ENCODE assay signal across 19 cellular contexts in genomic region chr17:82967268-82968032, GRCh38.
A peak's percentile ranks its signal among the peaks of the same experiment; 100 is the strongest.
DNase-seq lines count a peak whose midpoint lies in the region; ATAC-seq, FAIRE-seq and TF ChIP-seq lines count a peak whose summit lies in the region.
"Had no signal": no experiment of that assay in that cellular context is flagged by ENCODE, and none has a peak within 500 bp of the region (broad histone marks: within the 10 kb centered on the region; RNA-seq: fewer than 3 reads in every experiment).

No MANE protein-coding gene starts in this region.

- no peak overlapping the region for H2BK15ac ChIP-seq in H9 (ENCODE audit: low read depth, low read length)

- no peaks in the 10 kb centered on the region for H3K9me3 ChIP-seq in H9 (ENCODE audit: control insufficient read depth, low read depth, low read length)
- H3K9me3 ChIP-seq in WERI-Rb-1 (ENCODE audit: severe bottlenecking), result peaks cover 2% of the 10 kb centered on the region
- no peaks in the 10 kb centered on the region for H3K9me3 ChIP-seq in upper lobe of right lung

- H3K27ac ChIP-seq in H9 (ENCODE audit: insufficient read length, low read depth, low read length), result no peak overlapping the region
- H3K27ac ChIP-seq in WERI-Rb-1, result no peak overlapping the region
- H3K27ac ChIP-seq in upper lobe of right lung, result no peak overlapping the region

- H4K91ac ChIP-seq in H9 (ENCODE audit: insufficient read length, low read depth, low read length), result no peak overlapping the region

- H3K23me2 ChIP-seq in H9 (ENCODE audit: insufficient read length, low read depth, low read length, poor library complexity, severe bottlenecking), result peaks cover 6% of the 10 kb centered on the region

- H2AFZ ChIP-seq in H9 (ENCODE audit: low read length), result no peak overlapping the region

- H2BK12ac ChIP-seq in H9 (ENCODE audit: insufficient read length, low read depth, low read length), result no peak overlapping the region

- no peak overlapping the region for H4K8ac ChIP-seq in H9 (replicated peaks; ENCODE audit: insufficient read length, low read depth, low read length)

- H3K9ac ChIP-seq in H9 (ENCODE audit: extremely low read depth, insufficient read length, low read length), result no peak overlapping the region

- no peaks in the 10 kb centered on the region for H3K27me3 ChIP-seq in H9 (ENCODE audit: insufficient read depth, low read length)
- no peaks in the 10 kb centered on the region for H3K27me3 ChIP-seq in WERI-Rb-1 (ENCODE audit: insufficient read depth, low read depth, severe bottlenecking)
- no peaks in the 10 kb centered on the region for H3K27me3 ChIP-seq in upper lobe of right lung

- no peak overlapping the region for H3K18ac ChIP-seq in H9 (ENCODE audit: insufficient read length, low read depth, low read length)

- H2BK20ac ChIP-seq in H9 (ENCODE audit: low read depth, low read length, poor library complexity, severe bottlenecking), result no peak overlapping the region

- peaks cover 2 to 6% of the 10 kb centered on the region in 2 experiments; a peak in 4 of 5 replicates for H3K9me3 Mint-ChIP-seq in H9
- peaks cover 18% of the 10 kb centered on the region for H3K9me3 Mint-ChIP-seq in glutamatergic neuron (ENCODE audit: unreplicated experiment)
- H3K9me3 Mint-ChIP-seq in effector memory CD8-positive, alpha-beta T cell, result no peaks in the 10 kb centered on the region
- H3K9me3 Mint-ChIP-seq: CD8-positive, alpha-beta memory T cell had no signal

- H4K20me1 ChIP-seq in H9 (ENCODE audit: control insufficient read depth, insufficient read depth, insufficient read length), result no peaks in the 10 kb centered on the region

- no peaks in the 10 kb centered on the region for H3K4me1 ChIP-seq in H9 (ENCODE audit: insufficient read depth, low read length)
- H3K4me1 ChIP-seq in upper lobe of right lung, result peaks cover 11% of the 10 kb centered on the region

- ATAC-seq in upper lobe of right lung, result no peak
- ATAC-seq in GM18519 (IDR thresholded peaks at IDR 0.05; ENCODE audit: low FRiP score, unreplicated experiment), result no peak
- ATAC-seq in effector memory CD8-positive, alpha-beta T cell (replicated peaks), result no peak
- ATAC-seq: K562 had no signal

- H3K79me2 ChIP-seq in H9 (ENCODE audit: insufficient read depth, low read length), result no peaks in the 10 kb centered on the region

- H3K4me3 Mint-ChIP-seq in H9, result no peak overlapping the region
- peak overlapping the region; percentile 34 for H3K4me3 Mint-ChIP-seq in glutamatergic neuron (ENCODE audit: unreplicated experiment)
- no peak overlapping the region for H3K4me3 Mint-ChIP-seq in effector memory CD8-positive, alpha-beta T cell
- H3K4me3 Mint-ChIP-seq: CD8-positive, alpha-beta memory T cell had no signal

- H3K36me3 ChIP-seq in WERI-Rb-1 (no peaks in the 10 kb centered on the region), upper lobe of right lung (no peaks in the 10 kb centered on the region)

- peaks cover 5 to 9% of the 10 kb centered on the region in 2 experiments for H3K4me1 Mint-ChIP-seq in H9
- peaks cover 17% of the 10 kb centered on the region for H3K4me1 Mint-ChIP-seq in glutamatergic neuron (ENCODE audit: low read depth, unreplicated experiment)
- peaks cover 0 to 6% of the 10 kb centered on the region in 2 donors for H3K4me1 Mint-ChIP-seq in effector memory CD8-positive, alpha-beta T cell (ENCODE audit: low read depth in 2 of 2)

- no peak for TF ChIP-seq CTCF in H9 (conservative IDR thresholded peaks at IDR 0.05)
- TF ChIP-seq CTCF in WERI-Rb-1 (IDR thresholded peaks at IDR 0.05; ENCODE audit: low read depth, low read length), result no peak
- no peak for TF ChIP-seq CTCF in glutamatergic neuron (IDR thresholded peaks at IDR 0.05; ENCODE audit: partially characterized antibody, unreplicated experiment)
- TF ChIP-seq CTCF in upper lobe of right lung (IDR thresholded peaks at IDR 0.05), result no peak

- no peak overlapping the region for H2AK5ac ChIP-seq in H9 (ENCODE audit: insufficient read length, low read length)

- H3K14ac ChIP-seq in H9 (ENCODE audit: insufficient read depth, low read length), result no peak overlapping the region

- H3K23ac ChIP-seq in H9 (ENCODE audit: insufficient read length, low read depth, low read length), result no peak overlapping the region

- intact Hi-C loops in upper lobe of right lung (cut with DNase I), result no loop called here

- H3K36me3 Mint-ChIP-seq in H9 (ENCODE audit: insufficient read depth in 1 of 3, low read depth in 3 of 3) (peaks cover 0 to 5% (median 2%) of the 10 kb centered on the region in 3 experiments; a peak in 3 of 7 replicates), glutamatergic neuron (ENCODE audit: unreplicated experiment) (peaks cover 6% of the 10 kb centered on the region)
- H3K36me3 Mint-ChIP-seq in effector memory CD8-positive, alpha-beta T cell (ENCODE audit: insufficient read depth), result no peaks in the 10 kb centered on the region

- H3K79me1 ChIP-seq in H9 (ENCODE audit: insufficient read depth, low read depth, low read length, poor library complexity, severe bottlenecking), result no peaks in the 10 kb centered on the region

- H3K27me3 Mint-ChIP-seq in H9 (ENCODE audit: low read depth) (no peaks in the 10 kb centered on the region), glutamatergic neuron (ENCODE audit: unreplicated experiment) (peaks cover 10% of the 10 kb centered on the region)
- H3K27me3 Mint-ChIP-seq in effector memory CD8-positive, alpha-beta T cell, result no peaks in the 10 kb centered on the region
- H3K27me3 Mint-ChIP-seq: CD8-positive, alpha-beta memory T cell had no signal

- no peak overlapping the region for H3K4me2 ChIP-seq in H9 (ENCODE audit: insufficient read depth, insufficient read length, low read length)

- no peak for FAIRE-seq in RCC 7860 (lab: Jason Lieb, UNC)
- FAIRE-seq: D721Med, G401.6, K562 had no signal

- H3K4ac ChIP-seq in H9 (ENCODE audit: low read depth, low read length), result no peak overlapping the region

- H3K4me3 ChIP-seq in WERI-Rb-1 (ENCODE audit: low read depth, low read length) (no peak overlapping the region), upper lobe of right lung (no peak overlapping the region)
- H3K4me3 ChIP-seq: K562 had no signal

- H3K56ac ChIP-seq in H9 (ENCODE audit: insufficient read length, low read depth, low read length), result no peak overlapping the region

- peak overlapping the region in 1 of 3 experiments; percentile 53; a peak in 1 of 7 replicates for H3K27ac Mint-ChIP-seq in H9
- peak overlapping the region; percentile 98 for H3K27ac Mint-ChIP-seq in glutamatergic neuron (ENCODE audit: unreplicated experiment)
- H3K27ac Mint-ChIP-seq in effector memory CD8-positive, alpha-beta T cell, result no peak overlapping the region

- H4K5ac ChIP-seq in H9 (ENCODE audit: insufficient read length, low read depth, low read length), result no peak overlapping the region

- no CpG with 5 or more reads among the region's 18 CpGs for WGBS in H9 (ENCODE audit: extremely low coverage, insufficient read length, low lambda C conversion rate)

- no peak overlapping the region for H2BK120ac ChIP-seq in H9 (ENCODE audit: low read depth, low read length, poor library complexity, severe bottlenecking)

- H3T11ph ChIP-seq in H9 (ENCODE audit: low read length), result no peak overlapping the region

- H2BK5ac ChIP-seq in H9 (ENCODE audit: insufficient read length, low read length), result no peak overlapping the region

- peak; percentile 10 for DNase-seq in H9
- DNase-seq in WERI-Rb-1, result peak; percentile 6
- no peak for DNase-seq in glutamatergic neuron
- DNase-seq in upper lobe of right lung, result peak; percentile 30
- no peak for DNase-seq in RCC 7860 (ENCODE audit: low spot score)
- no peak for DNase-seq in effector memory CD8-positive, alpha-beta T cell
- DNase-seq: ACHN; CD8-positive, alpha-beta memory T cell; DMS79 treated with DMSO at 0.1 percent for 48 hours; GOT3; MV-4-11; NCI-H1417 treated with DMSO at 0.1 percent for 48 hours; NCI-H1930; NCI-H446 treated with DMSO at 0.1 percent for 48 hours; NCI-H748 treated with DMSO at 0.1 percent for 48 hours had no signal

Comparison
In these comparisons a context has a peak if more than half of its experiments do, and no peak if none do; other contexts are left out.
1. DNase-seq: peak in H9 (single experiment), WERI-Rb-1 (single experiment) and upper lobe of right lung (single experiment); none in glutamatergic neuron (single experiment), RCC 7860 (single experiment) and effector memory CD8-positive, alpha-beta T cell (0 of 3).